In the genomic region with DNA sequence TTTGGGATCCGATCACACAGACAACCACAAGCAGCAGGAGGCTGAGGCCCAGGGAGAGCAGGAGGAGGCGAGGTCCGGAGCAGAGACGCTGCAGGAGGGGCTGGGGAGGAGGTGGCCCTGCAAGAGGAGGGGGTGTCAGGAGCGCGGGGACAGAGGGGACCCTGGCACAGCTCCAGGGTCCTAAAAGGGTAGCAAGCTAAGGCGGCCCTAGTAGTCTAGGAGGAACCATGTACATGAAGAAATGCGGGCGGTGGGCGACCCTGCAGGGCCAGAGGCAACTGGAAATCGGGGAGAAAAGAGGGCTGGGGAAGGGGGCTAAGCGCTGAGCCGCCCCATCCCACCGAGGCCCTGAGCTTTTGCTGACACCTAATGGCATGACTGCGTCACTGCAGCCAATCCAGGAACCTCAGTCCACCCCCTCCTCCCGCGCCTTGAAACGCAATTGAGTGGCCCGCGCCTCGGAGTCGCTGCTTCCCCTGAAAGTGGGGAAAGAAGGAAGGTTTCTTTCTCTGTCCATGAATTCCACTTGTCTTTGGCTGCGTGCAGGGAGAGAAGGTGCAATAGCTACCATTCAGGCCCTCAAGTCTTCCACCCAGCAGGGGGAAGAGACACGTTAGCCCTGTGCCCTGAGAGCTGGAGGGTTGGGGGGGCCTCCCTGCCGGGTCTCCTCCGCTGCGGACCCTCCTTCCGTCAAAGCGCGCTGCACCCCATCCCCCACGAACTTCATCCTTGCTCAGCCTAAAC, we compare ENCODE assay signal across 1 cellular context.
TF ChIP-seq lines count a peak whose summit lies in the region.

No MANE protein-coding gene starts in this region.

TF ChIP-seq in H1, 55 proteins besides CTCF, POLR2A, EP300 and RAD21:
- TF ChIP-seq KDM4A (IDR thresholded peaks at IDR 0.05; ENCODE audit: low read depth, low read length, severe bottlenecking) (peak; percentile 4), TBP (IDR thresholded peaks at IDR 0.05; ENCODE audit: low read depth, low read length) (0 out of 2 replicates have a peak, but pooled peaks have one; percentile 27), POLR2AphosphoS5 (IDR thresholded peaks at IDR 0.05; ENCODE audit: low read depth, low read length) (0 out of 2 replicates have a peak, but pooled peaks have one; percentile 28), CREB1 (IDR thresholded peaks at IDR 0.05) (peak; percentile 82), EGR1 (IDR thresholded peaks at IDR 0.05; ENCODE audit: borderline replicate concordance, low read depth, low read length) (no peak), BACH1 (IDR thresholded peaks at IDR 0.05; ENCODE audit: low read length) (no peak), SIRT6 (IDR thresholded peaks at IDR 0.05; ENCODE audit: low read length) (no peak), NANOG (IDR thresholded peaks at IDR 0.05; ENCODE audit: insufficient read depth, low read depth, low read length, poor library complexity, severe bottlenecking) (no peak), CHD2 (IDR thresholded peaks at IDR 0.05; ENCODE audit: low read length) (peak; percentile 48; the same call in 1 of the 2 replicates), ASH2L (IDR thresholded peaks at IDR 0.05; ENCODE audit: low read length) (peak; percentile 55), BCL11A (IDR thresholded peaks at IDR 0.05; ENCODE audit: low read depth in 2 of 2, low read length in 2 of 2) (no peak), HDAC2 (IDR thresholded peaks at IDR 0.05; ENCODE audit: borderline replicate concordance in 1 of 2, low read depth in 2 of 2, low read length in 2 of 2) (0 out of 4 replicates have a peak, but pooled peaks of 1 of the 2 experiments have one; percentile 16), TAF1 (IDR thresholded peaks at IDR 0.05; ENCODE audit: low read depth, low read length) (0 out of 2 replicates have a peak, but pooled peaks have one; percentile 48), SIN3A (conservative IDR thresholded peaks at IDR 0.05 in 1 of 2, IDR thresholded peaks at IDR 0.05 in 1 of 2; ENCODE audit: low read depth in 1 of 2, low read length in 2 of 2) (peak in 1 of 2 experiments; percentile 56; a peak in 1 of 4 replicates), KDM5A (IDR thresholded peaks at IDR 0.05; ENCODE audit: low read length) (no peak)
